22 cellular contexts compared by ENCODE assay signal in the genomic region with DNA sequence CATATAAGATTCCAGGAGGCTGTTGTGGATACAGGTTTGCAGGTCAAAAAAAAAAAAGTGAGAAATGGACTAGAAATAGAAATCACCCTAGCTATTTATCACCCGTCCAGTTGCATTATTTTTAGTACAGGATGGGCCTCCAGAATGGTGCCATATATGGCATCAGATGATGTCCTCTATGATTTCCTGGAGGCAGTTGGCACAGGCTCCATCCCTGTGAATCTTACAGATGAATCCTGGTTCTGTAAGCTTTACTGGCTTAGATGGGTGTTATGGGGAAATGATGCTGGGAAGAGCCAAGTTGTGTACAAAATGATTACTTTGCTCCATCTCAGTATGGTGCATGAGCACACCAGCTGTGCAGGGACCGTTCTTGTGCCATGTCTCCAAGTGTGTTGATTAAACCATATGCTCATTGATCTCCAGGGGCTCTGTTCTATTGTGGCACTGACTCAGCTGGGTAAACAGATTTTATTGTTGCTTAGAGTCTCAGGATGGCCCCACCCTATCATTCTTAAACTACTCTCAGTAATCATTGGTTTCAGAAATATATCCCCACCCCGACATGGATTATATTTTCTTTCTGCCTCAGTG.
DNase-seq lines count a peak whose midpoint lies in the region.
"Had no signal": no experiment of that assay in that cellular context is flagged by ENCODE, and none has a peak within 500 bp of the region (broad histone marks: within the 10 kb centered on the region; RNA-seq: fewer than 3 reads in every experiment).

No MANE protein-coding gene starts in this region.

- H3K4me2 ChIP-seq in mesenchymal stem cell (ENCODE audit: low read length, poor library complexity, severe bottlenecking), result peak overlapping the region; percentile 19

- no peak overlapping the region for H3K4ac ChIP-seq in mesenchymal stem cell (ENCODE audit: low read depth in 1 of 2, low read length in 2 of 2)

- H3K9me3 ChIP-seq in mesenchymal stem cell (ENCODE audit: control insufficient read depth, low read length), result no peaks in the 10 kb centered on the region
- H3K9me3 ChIP-seq: breast epithelium, pancreas, thyroid gland had no signal

- no peaks in the 10 kb centered on the region for H3K27me3 ChIP-seq in mesenchymal stem cell (ENCODE audit: control insufficient read depth in 1 of 2, insufficient read depth in 1 of 2, low read length in 2 of 2)
- H3K27me3 ChIP-seq: breast epithelium, thyroid gland had no signal

- H3K36me3 ChIP-seq in mesenchymal stem cell (ENCODE audit: control insufficient read depth in 1 of 2, insufficient read depth in 2 of 2, low read depth in 1 of 2, low read length in 2 of 2), result no peaks in the 10 kb centered on the region
- H3K36me3 ChIP-seq: breast epithelium, pancreas, thyroid gland had no signal

- H3K23ac ChIP-seq in mesenchymal stem cell (ENCODE audit: low read length in 2 of 2), result no peak overlapping the region

- no peak overlapping the region for H3K4me3 ChIP-seq in mesenchymal stem cell (ENCODE audit: insufficient read depth in 1 of 2, low read depth in 1 of 2, low read length in 2 of 2)
- H3K4me3 ChIP-seq: breast epithelium, pancreas, thyroid gland had no signal

- no peak overlapping the region for H2AK5ac ChIP-seq in mesenchymal stem cell (ENCODE audit: low read length, severe bottlenecking)

- no peak overlapping the region for H2BK12ac ChIP-seq in mesenchymal stem cell (ENCODE audit: low read length in 2 of 2)

- H2BK15ac ChIP-seq in mesenchymal stem cell (ENCODE audit: low read depth, poor library complexity, severe bottlenecking), result no peak overlapping the region

- no peak overlapping the region for H3K14ac ChIP-seq in mesenchymal stem cell (ENCODE audit: low read length in 2 of 2)

- H3K9ac ChIP-seq in mesenchymal stem cell (ENCODE audit: low read length), result no peak overlapping the region

- H3K27ac ChIP-seq in mesenchymal stem cell (ENCODE audit: low read length, poor library complexity, severe bottlenecking), result no peak overlapping the region
- H3K27ac ChIP-seq: pancreas, thyroid gland had no signal

- H2AFZ ChIP-seq in mesenchymal stem cell (ENCODE audit: low read depth, low read length), result no peak overlapping the region

- WGBS in mesenchymal stem cell, result 65% methylated on average over 3 of the region's 3 CpGs

- no peaks in the 10 kb centered on the region for H3K4me1 ChIP-seq in mesenchymal stem cell (ENCODE audit: control insufficient read depth, insufficient read depth, low read depth, low read length)
- H3K4me1 ChIP-seq: breast epithelium, pancreas, thyroid gland had no signal

- no peak overlapping the region for H4K91ac ChIP-seq in mesenchymal stem cell (ENCODE audit: low read length)

- no peak overlapping the region for H2BK120ac ChIP-seq in mesenchymal stem cell (ENCODE audit: low read depth, low read length)

- no peak overlapping the region for H4K8ac ChIP-seq in mesenchymal stem cell (ENCODE audit: low read length)

- DNase-seq in DMS53 (lab: John Stamatoyannopoulos, UW), result peak; percentile 22
- no peak for DNase-seq in DMS53 treated with DMSO at 0.1 percent for 48 hours (lab: John Stamatoyannopoulos, UW; ENCODE audit: unreplicated experiment)
- peak; percentile 53 for DNase-seq in NCI-H1092 (lab: John Stamatoyannopoulos, UW)
- peak; percentile 95 for DNase-seq in NCI-H748 (lab: John Stamatoyannopoulos, UW; ENCODE audit: unreplicated experiment)
- DNase-seq in mesenchymal stem cell, result no peak
- DNase-seq in KG1 (lab: John Stamatoyannopoulos, UW), result no peak
- DNase-seq in globus pallidus (ENCODE audit: low spot score), result no peak
- DNase-seq in foreskin melanocyte, result no peak
- DNase-seq: activated CD4-positive, alpha-beta T cell treated with anti-CD3 and anti-CD28 coated beads for 4 hours; activated naive CD8-positive, alpha-beta T cell treated with anti-CD3 and anti-CD28 coated beads, Interleukin-2, amount 50 U/mL, for 24 hours; Calu3; dermis blood vessel endothelial cell; foreskin fibroblast; H7; Kasumi-1; kidney; mesendoderm; natural killer cell; pancreas; stimulated activated naive CD4-positive, alpha-beta T cell; thyroid gland had no signal

- H3K79me1 ChIP-seq in mesenchymal stem cell (replicated peaks; ENCODE audit: low read length, poor library complexity, severe bottlenecking), result no peaks in the 10 kb centered on the region

- H3K18ac ChIP-seq in mesenchymal stem cell (ENCODE audit: low read depth in 1 of 2, low read length in 2 of 2), result no peak overlapping the region

- H2BK5ac ChIP-seq in mesenchymal stem cell (ENCODE audit: low read depth, low read length, poor library complexity, severe bottlenecking), result no peak overlapping the region

Comparison
In these comparisons a context has a peak if more than half of its experiments do, and no peak if none do; other contexts are left out.
1. DNase-seq: peak in DMS53 (single experiment), NCI-H1092 (single experiment) and NCI-H748 (single experiment); none in DMS53 treated with DMSO at 0.1 percent for 48 hours (single experiment), mesenchymal stem cell (single experiment), KG1 (single experiment), globus pallidus (single experiment) and foreskin melanocyte (single experiment).